8 cellular contexts compared by ENCODE assay signal in genomic region chr16:16143038-16143763, GRCh38.
DNase-seq lines count a peak whose midpoint lies in the region; ATAC-seq and TF ChIP-seq lines count a peak whose summit lies in the region.

No MANE protein-coding gene starts in this region.

- H3K27me3 Mint-ChIP-seq in activated CD4-positive, alpha-beta memory T cell treated with anti-CD3 and anti-CD28 coated beads for 36 hours, result no peaks in the 10 kb centered on the region
- H3K27me3 Mint-ChIP-seq in memory B cell, result no peaks in the 10 kb centered on the region

- H2BK15ac ChIP-seq in IMR-90 (ENCODE audit: low read depth, low read length), result no peak overlapping the region

- H4K8ac ChIP-seq in IMR-90 (ENCODE audit: low read depth in 2 of 2, low read length in 2 of 2), result no peak overlapping the region

- WGBS in IMR-90 (ENCODE audit: extremely low coverage in 2 of 2, insufficient read length in 1 of 2), 2 experiments, result 100% methylated on average over 3 of the region's 15 CpGs; no CpG with 5 or more reads in 1 of the 2 experiments

- H3K36me3 Mint-ChIP-seq in activated CD4-positive, alpha-beta memory T cell treated with anti-CD3 and anti-CD28 coated beads for 36 hours, result peaks cover 35% of the 10 kb centered on the region
- peaks cover 27% of the 10 kb centered on the region for H3K36me3 Mint-ChIP-seq in memory B cell

- H3K18ac ChIP-seq in IMR-90 (ENCODE audit: low read depth, low read length), result no peak overlapping the region

- H3K36me3 ChIP-seq in IMR-90 (ENCODE audit: control insufficient read depth, insufficient read depth, low read length), result peaks cover 87% of the 10 kb centered on the region

- H3K4me3 Mint-ChIP-seq in activated CD4-positive, alpha-beta memory T cell treated with anti-CD3 and anti-CD28 coated beads for 36 hours, result no peak overlapping the region
- H3K4me3 Mint-ChIP-seq in memory B cell, result no peak overlapping the region

- no peak overlapping the region for H2AK9ac ChIP-seq in IMR-90 (replicated peaks; ENCODE audit: low read depth, low read length, poor library complexity)

- no peak overlapping the region for H3K4ac ChIP-seq in IMR-90 (ENCODE audit: low read depth, low read length)

- no peak overlapping the region for H3K4me3 ChIP-seq in IMR-90 (ENCODE audit: insufficient read depth, low read depth, low read length)

- peak; percentile 42 for DNase-seq in DMS53 (lab: John Stamatoyannopoulos, UW)
- no peak for DNase-seq in DMS53 treated with DMSO at 0.1 percent for 48 hours (lab: John Stamatoyannopoulos, UW; ENCODE audit: unreplicated experiment)
- no peak for DNase-seq in IMR-90
- DNase-seq in activated CD4-positive, alpha-beta memory T cell treated with anti-CD3 and anti-CD28 coated beads for 36 hours, result peak; percentile 15
- DNase-seq in memory B cell (ENCODE audit: low spot score in 2 of 2), result no peak
- DNase-seq in kidney glomerular epithelial cell (lab: John Stamatoyannopoulos, UW), result no peak
- no peak for DNase-seq in stimulated activated naive CD4-positive, alpha-beta T cell treated with Interleukin-2 at 50 U/mL for 16 hours (lab: John Stamatoyannopoulos, UW)

- H3K4me1 ChIP-seq in IMR-90 (ENCODE audit: control insufficient read depth, insufficient read depth, low read length), result no peaks in the 10 kb centered on the region; the same call in 1 of the 2 replicates

- CTCF ChIA-PET in IMR-90 (lab: Yijun Ruan, JAX), result no interaction called here
- CTCF ChIA-PET in activated CD4-positive, alpha-beta memory T cell treated with anti-CD3 and anti-CD28 coated beads for 36 hours (lab: Charles Lee), result interaction anchor here (0.6 to 1.1 kb wide), 2 partner anchors 19 to 260 kb away, joined by 3 read pairs; no protein-coding TSS in a partner anchor

- no peaks in the 10 kb centered on the region for H3K27me3 ChIP-seq in IMR-90 (ENCODE audit: control insufficient read depth, insufficient read depth, low read length)

- no peak overlapping the region for H3K23ac ChIP-seq in IMR-90 (ENCODE audit: low read depth, low read length)

- H3K27ac ChIP-seq in IMR-90 (ENCODE audit: insufficient read depth, low read length), result no peak overlapping the region

- H3K4me1 Mint-ChIP-seq in activated CD4-positive, alpha-beta memory T cell treated with anti-CD3 and anti-CD28 coated beads for 36 hours (ENCODE audit: low read depth), result no peaks in the 10 kb centered on the region
- H3K4me1 Mint-ChIP-seq in memory B cell, result peaks cover 12% of the 10 kb centered on the region

- peaks cover 46% of the 10 kb centered on the region for H4K20me1 ChIP-seq in IMR-90 (ENCODE audit: insufficient read depth, low read length)

- in situ Hi-C loops in IMR-90 (cut with MboI; ENCODE audit: low sequenced_read_pairs), result no loop called here

- no peak overlapping the region for H3K14ac ChIP-seq in IMR-90 (replicated peaks; ENCODE audit: low read depth, low read length)

- peaks cover 14% of the 10 kb centered on the region for H3K9me1 ChIP-seq in IMR-90 (ENCODE audit: insufficient read depth, low read length)

- 0 out of 2 replicates have a peak, but pooled peaks have one; percentile 6 for TF ChIP-seq CTCF in IMR-90 (conservative IDR thresholded peaks at IDR 0.05; ENCODE audit: low read depth, low read length)

- dilution Hi-C loops in IMR-90 (cut with HindIII; ENCODE audit: low sequenced_read_pairs, unreplicated experiment), result no loop called here

- intact Hi-C loops in IMR-90 (cut with micrococcal nuclease), result no loop called here
- intact Hi-C loops in activated CD4-positive, alpha-beta memory T cell treated with anti-CD3 and anti-CD28 coated beads for 36 hours (cut with micrococcal nuclease), result no loop called here

- BruUV-seq in IMR-90 (replicated peaks; lab: Mats Ljungman, UMichigan), result no TSS peak

- no peak for TF ChIP-seq RAD21 in IMR-90 (IDR thresholded peaks at IDR 0.05; ENCODE audit: low read length)

- H3K9me3 Mint-ChIP-seq in activated CD4-positive, alpha-beta memory T cell treated with anti-CD3 and anti-CD28 coated beads for 36 hours, result no peaks in the 10 kb centered on the region
- H3K9me3 Mint-ChIP-seq in memory B cell, result no peaks in the 10 kb centered on the region

- no peak overlapping the region for H2AFZ ChIP-seq in IMR-90 (replicated peaks; ENCODE audit: low read length, poor library complexity)

- H3K27ac Mint-ChIP-seq in activated CD4-positive, alpha-beta memory T cell treated with anti-CD3 and anti-CD28 coated beads for 36 hours, result no peak overlapping the region
- H3K27ac Mint-ChIP-seq in memory B cell, result peak overlapping the region; percentile 41

- H3K4me2 ChIP-seq in IMR-90 (ENCODE audit: low read depth, low read length), result no peak overlapping the region

- H2BK20ac ChIP-seq in IMR-90 (ENCODE audit: low read depth, low read length), result no peak overlapping the region

- peaks cover 8 to 43% of the 10 kb centered on the region in 2 experiments for H3K79me1 ChIP-seq in IMR-90 (ENCODE audit: low read depth in 1 of 2, low read length in 2 of 2)

- ATAC-seq in IMR-90 (ENCODE audit: low read depth) (no peak), memory B cell (ENCODE audit: low read depth) (peak; percentile 66), GM18873 (IDR thresholded peaks at IDR 0.05; ENCODE audit: low FRiP score, unreplicated experiment) (no peak)

- no peak overlapping the region for H2BK5ac ChIP-seq in IMR-90 (ENCODE audit: low read depth, low read length, poor library complexity, severe bottlenecking)

- TF ChIP-seq POLR2A in IMR-90 (IDR thresholded peaks at IDR 0.05; ENCODE audit: low read depth, low read length), result no peak

- no peak overlapping the region for H2BK120ac ChIP-seq in IMR-90 (ENCODE audit: low read depth, low read length)

- POLR2A ChIA-PET in IMR-90 (lab: Charles Lee; ENCODE audit: unreplicated experiment), result no interaction called here
- POLR2A ChIA-PET in activated CD4-positive, alpha-beta memory T cell treated with anti-CD3 and anti-CD28 coated beads for 36 hours (lab: Charles Lee), result no interaction called here

- H4K5ac ChIP-seq in IMR-90 (ENCODE audit: low read depth, low read length), result no peak overlapping the region

- H2AK5ac ChIP-seq in IMR-90 (ENCODE audit: low read depth, low read length), result no peak overlapping the region

- H3K9me3 ChIP-seq in IMR-90 (ENCODE audit: control insufficient read depth, insufficient read depth, low read length), result no peaks in the 10 kb centered on the region

- H3K56ac ChIP-seq in IMR-90 (ENCODE audit: extremely low read depth, insufficient read depth, low read length), result no peak overlapping the region

- H4K91ac ChIP-seq in IMR-90 (ENCODE audit: insufficient read depth, low read depth, low read length), result no peak overlapping the region

- no peak overlapping the region for H3K9ac ChIP-seq in IMR-90 (ENCODE audit: low read depth, low read length)

TF ChIP-seq in IMR-90, 13 proteins besides CTCF, POLR2A, EP300 and RAD21:
- TF ChIP-seq CEBPB (IDR thresholded peaks at IDR 0.05; ENCODE audit: low read depth, low read length) (peak; percentile 67), CHD1 (IDR thresholded peaks at IDR 0.05; ENCODE audit: low read depth, low read length) (no peak), ELK1 (IDR thresholded peaks at IDR 0.05; ENCODE audit: borderline replicate concordance, low read depth, low read length) (no peak)

Comparison
In these comparisons a context has a peak if more than half of its experiments do, and no peak if none do; other contexts are left out.
1. DNase-seq: peak in DMS53 (single experiment) and activated CD4-positive, alpha-beta memory T cell treated with anti-CD3 and anti-CD28 coated beads for 36 hours (single experiment); none in DMS53 treated with DMSO at 0.1 percent for 48 hours (single experiment), IMR-90 (single experiment), memory B cell (0 of 2), kidney glomerular epithelial cell (single experiment) and stimulated activated naive CD4-positive, alpha-beta T cell treated with Interleukin-2 at 50 U/mL for 16 hours (single experiment).